In genomic region chr5:141342773-141343172, GRCh38 we compare ENCODE assay signal across 18 cellular contexts. TPM values are rescaled to one million over a fixed set of nuclear protein-coding genes. Genes with fewer than 3 reads are reported as not detected.
"Had no signal": no experiment of that assay in that cellular context is flagged by ENCODE, and none has a peak within 500 bp of the region (broad histone marks: within the 10 kb centered on the region; RNA-seq: fewer than 3 reads in every experiment).

No MANE protein-coding gene starts in this region.

- H3K9me3 ChIP-seq: SK-N-SH had no signal

- H3K9ac ChIP-seq: KMS-11, SK-N-SH had no signal

- DNase-seq: activated CD4-positive, alpha-beta T cell treated with anti-CD3 and anti-CD28 coated beads for 4 hours; activated CD8-positive, alpha-beta memory T cell treated with anti-CD3 and anti-CD28 coated beads, Interleukin-2, amount 50 U/mL, for 48 hours; activated CD8-positive, alpha-beta T cell treated with anti-CD3 and anti-CD28 coated beads for 36 hours; activated naive CD4-positive, alpha-beta T cell treated with anti-CD3 and anti-CD28 coated beads, Interleukin-2, amount 50 U/mL, for 16 hours; activated naive CD8-positive, alpha-beta T cell treated with anti-CD3 and anti-CD28 coated beads, Interleukin-2, amount 10 ng/mL, durations not matched to agents 7 days and 5 days; activated T-cell treated with anti-CD3 and anti-CD28 coated beads, Interleukin-2, amount 50 U/mL, for 1 hour; adrenal gland; anterior cingulate cortex; central memory CD4-positive, alpha-beta T cell; NCI-H1092; NCI-H1930; NCI-H510A treated with DMSO at 0.1 percent for 48 hours; SJCRH30; SK-N-SH; T-helper 1 cell; WERI-Rb-1 had no signal

- ATAC-seq: activated CD4-positive, CD25-positive, alpha-beta regulatory T cell treated with anti-CD3 and anti-CD28 coated beads, Interleukin-2, amount 50 U/mL, for 24 hours; activated CD8-positive, alpha-beta T cell treated with anti-CD3 and anti-CD28 coated beads for 36 hours had no signal

- H3K36me3 ChIP-seq: adrenal gland, SJCRH30, WERI-Rb-1 had no signal

- H3K27ac ChIP-seq: adrenal gland, KMS-11, SJCRH30, WERI-Rb-1 had no signal

- H3K4me2 ChIP-seq: KMS-11, SK-N-SH had no signal

- H3K4me1 ChIP-seq: adrenal gland, SJCRH30 had no signal

- H3K9me2 ChIP-seq: SK-N-SH had no signal

- H3K27me3 ChIP-seq: adrenal gland, SJCRH30 had no signal

- H3K4me3 ChIP-seq: adrenal gland, SJCRH30 had no signal

RNA-seq across cellular contexts. Expression of gene PCDHGA3, which starts 0.9 kb away (rescaled TPM):
- total RNA-seq: activated CD8-positive, alpha-beta T cell treated with anti-CD3 and anti-CD28 coated beads for 36 hours had no signal

RNA-seq across cellular contexts. Expression of gene PCDHGA2, which starts 4.2 kb away (rescaled TPM):
- total RNA-seq: activated CD8-positive, alpha-beta T cell treated with anti-CD3 and anti-CD28 coated beads for 36 hours had no signal

RNA-seq across cellular contexts. Expression of gene PCDHGB1, which starts 7.1 kb away (rescaled TPM):
- total RNA-seq: activated CD8-positive, alpha-beta T cell treated with anti-CD3 and anti-CD28 coated beads for 36 hours; activated naive CD8-positive, alpha-beta T cell treated with anti-CD3 and anti-CD28 coated beads, Interleukin-2, amount 10 ng/mL, durations not matched to agents 7 days and 5 days had no signal

RNA-seq across cellular contexts. Expression of gene PCDHGA4, which starts 12.0 kb away (rescaled TPM):
- total RNA-seq: activated CD8-positive, alpha-beta T cell treated with anti-CD3 and anti-CD28 coated beads for 36 hours had no signal
